Comparison of ENCODE assay signal across 1 cellular context in genomic region chr19:35559281-35559659, GRCh38.
TF ChIP-seq lines count a peak whose summit lies in the region.

No MANE protein-coding gene starts in this region.

TF ChIP-seq in GM12878, 131 proteins besides CTCF, POLR2A, EP300 and RAD21 (continued from another document):
- no peak for TF ChIP-seq E2F8 (IDR thresholded peaks at IDR 0.05; ENCODE audit: low read depth, partially characterized antibody)
